16 cellular contexts compared by ENCODE assay signal in the genomic region with DNA sequence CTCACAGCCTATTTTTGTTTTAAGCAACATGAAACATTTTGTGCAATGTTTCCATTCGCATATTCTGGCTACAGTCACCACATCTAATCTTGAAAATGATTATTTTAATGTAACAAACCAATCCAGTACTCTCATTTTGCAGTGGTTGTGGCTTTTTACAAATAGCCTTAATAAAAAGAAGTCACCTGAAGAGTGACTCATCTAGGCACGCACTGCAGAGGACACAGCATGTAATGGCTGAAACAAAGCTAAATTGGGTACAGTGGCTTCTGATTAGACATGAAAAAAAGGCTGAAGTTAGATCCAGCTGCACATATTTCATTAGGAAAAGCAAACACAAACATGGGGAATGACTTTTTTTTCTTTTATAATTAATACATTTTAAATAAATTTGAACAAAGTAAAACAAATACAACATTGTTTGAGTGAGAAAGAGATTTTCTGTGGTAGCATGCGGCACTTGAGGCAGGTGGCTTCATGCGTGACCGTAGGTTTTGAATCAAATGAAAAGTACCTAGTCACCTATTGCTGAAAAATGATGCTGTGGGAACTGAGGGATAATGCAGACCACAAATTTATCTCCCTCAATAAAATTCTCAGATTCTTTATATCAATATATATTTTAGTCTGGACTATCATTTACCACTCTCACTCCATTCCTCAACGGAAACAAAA.
DNase-seq lines count a peak whose midpoint lies in the region; ATAC-seq and FAIRE-seq lines count a peak whose summit lies in the region.
"Had no signal": no experiment of that assay in that cellular context is flagged by ENCODE, and none has a peak within 500 bp of the region (broad histone marks: within the 10 kb centered on the region; RNA-seq: fewer than 3 reads in every experiment).

No MANE protein-coding gene starts in this region.

- intact Hi-C loops in sciatic nerve (cut with DNase I) = no loop called here

- peak; percentile 60 for FAIRE-seq in GM19239 (lab: Jason Lieb, UNC)

- peak; percentile 77 for ATAC-seq in HG02571 (IDR thresholded peaks at IDR 0.05; ENCODE audit: unreplicated experiment)
- ATAC-seq in HG03196 (IDR thresholded peaks at IDR 0.05; ENCODE audit: unreplicated experiment) = peak; percentile 63
- no peak for ATAC-seq in sciatic nerve

- DNase-seq in GM19239 (ENCODE audit: insufficient read length, low spot score) (no peak), renal cortical epithelial cell (ENCODE audit: low read depth) (peak; percentile 4), SHP77 (lab: John Stamatoyannopoulos, UW) (no peak), NCI-H1105 treated with DMSO at 0.1 percent for 48 hours (lab: John Stamatoyannopoulos, UW) (no peak), sciatic nerve (ENCODE audit: low spot score) (no peak)
- DNase-seq: activated naive CD4-positive, alpha-beta T cell; CD8-positive, alpha-beta memory T cell; effector CD4-positive, alpha-beta T cell; IMR-90; NCI-H774; occipital lobe; Right ventricle myocardium superior; spleen; T1000 had no signal
